2 cellular contexts compared by ENCODE assay signal in genomic region chr20:64082126-64082638, GRCh38.
TF ChIP-seq lines count a peak whose summit lies in the region.

No MANE protein-coding gene starts in this region.

TF ChIP-seq in K562, 482 proteins besides CTCF, POLR2A, EP300 and RAD21:
- peak; percentile 34; the same call in 1 of the 2 replicates for TF ChIP-seq TFAP4 (CRISPR knock-in tag; IDR thresholded peaks at IDR 0.05; ENCODE audit: borderline replicate concordance)
- TF ChIP-seq ZBTB7A (IDR thresholded peaks at IDR 0.05; ENCODE audit: borderline replicate concordance, control insufficient read depth, low read depth, low read length): peak; percentile 27; the same call in 1 of the 2 replicates
- peak; percentile 22 for TF ChIP-seq MEIS2 (IDR thresholded peaks at IDR 0.05; ENCODE audit: partially characterized antibody)
- peak; percentile 44; the same call in 1 of the 2 replicates for TF ChIP-seq NFIC (IDR thresholded peaks at IDR 0.05)
- TF ChIP-seq NRF1 (conservative IDR thresholded peaks at IDR 0.05 in 1 of 2, IDR thresholded peaks at IDR 0.05 in 1 of 2): peak; percentile 51 to 62; a peak in 3 of 4 replicates
- no peak for TF ChIP-seq NONO (IDR thresholded peaks at IDR 0.05; ENCODE audit: low read depth in 2 of 2, low read length in 1 of 2)
- no peak for TF ChIP-seq RBBP5 (IDR thresholded peaks at IDR 0.05; ENCODE audit: borderline replicate concordance, insufficient read depth, low read length, poor library complexity, severe bottlenecking)
- TF ChIP-seq NCOA2 (IDR thresholded peaks at IDR 0.05; ENCODE audit: partially characterized antibody in 2 of 2): no peak
- no peak for TF ChIP-seq ATF2 (CRISPR knock-in tag; IDR thresholded peaks at IDR 0.05)
- peak; percentile 64 for TF ChIP-seq PKNOX1 (IDR thresholded peaks at IDR 0.05)
- TF ChIP-seq CAMTA2 (CRISPR knock-in tag; conservative IDR thresholded peaks at IDR 0.05): no peak

TF ChIP-seq in SK-N-SH treated with all-trans-retinoic acid at 6 μM for 48 hours, 23 proteins besides CTCF, POLR2A, EP300 and RAD21:
- TF ChIP-seq BACH2 (CRISPR knock-in tag; IDR thresholded peaks at IDR 0.05; ENCODE audit: borderline replicate concordance) (no peak), SNAI2 (CRISPR knock-in tag; IDR thresholded peaks at IDR 0.05) (no peak), ARNTL (CRISPR knock-in tag; IDR thresholded peaks at IDR 0.05; ENCODE audit: borderline replicate concordance, low read depth) (no peak), CREB5 (CRISPR knock-in tag; IDR thresholded peaks at IDR 0.05; ENCODE audit: low read depth) (no peak), POU6F1 (CRISPR knock-in tag; IDR thresholded peaks at IDR 0.05; ENCODE audit: borderline replicate concordance, low read depth) (no peak), ESRRG (CRISPR knock-in tag; IDR thresholded peaks at IDR 0.05) (no peak), CSDC2 (CRISPR knock-in tag; IDR thresholded peaks at IDR 0.05) (no peak), CSRNP3 (CRISPR knock-in tag; IDR thresholded peaks at IDR 0.05) (no peak), ISL1 (CRISPR knock-in tag; IDR thresholded peaks at IDR 0.05) (no peak), PATZ1 (CRISPR knock-in tag; IDR thresholded peaks at IDR 0.05; ENCODE audit: borderline replicate concordance) (no peak), ZNF70 (CRISPR knock-in tag; IDR thresholded peaks at IDR 0.05) (no peak)
